Comparison of ENCODE assay signal across 18 cellular contexts in genomic region chr16:81190667-81191066, GRCh38. TPM values are rescaled to one million over a fixed set of nuclear protein-coding genes. Genes with fewer than 3 reads are reported as not detected.
A peak's percentile ranks its signal among the peaks of the same experiment; 100 is the strongest.
DNase-seq lines count a peak whose midpoint lies in the region; ATAC-seq and TF ChIP-seq lines count a peak whose summit lies in the region.
"Had no signal": no experiment of that assay in that cellular context is flagged by ENCODE, and none has a peak within 500 bp of the region (broad histone marks: within the 10 kb centered on the region; RNA-seq: fewer than 3 reads in every experiment).

No MANE protein-coding gene starts in this region.

- intact Hi-C loops in sciatic nerve (cut with DNase I): no loop called here

- no peak overlapping the region for H3K4me3 Mint-ChIP-seq in immature natural killer cell
- H3K4me3 Mint-ChIP-seq: activated CD8-positive, alpha-beta T cell treated with anti-CD3 and anti-CD28 coated beads for 36 hours; CD14-positive monocyte had no signal

- H3K27me3 Mint-ChIP-seq in immature natural killer cell (ENCODE audit: low read depth in 3 of 3): peaks cover 2 to 5% (median 3%) of the 10 kb centered on the region in 3 donors

- ATAC-seq in sciatic nerve: peak; percentile 17
- ATAC-seq: activated CD8-positive, alpha-beta T cell treated with anti-CD3 and anti-CD28 coated beads for 36 hours; Panc1 had no signal

- no peaks in the 10 kb centered on the region for H3K4me1 Mint-ChIP-seq in immature natural killer cell
- H3K4me1 Mint-ChIP-seq: CD14-positive monocyte had no signal

- no peak overlapping the region for H3K27ac Mint-ChIP-seq in immature natural killer cell
- H3K27ac Mint-ChIP-seq: activated CD8-positive, alpha-beta T cell treated with anti-CD3 and anti-CD28 coated beads for 36 hours; activated T-helper 2 cell treated with anti-CD3 and anti-CD28 coated beads, Interferon-gamma antibody, Interleukin-2, Interleukin-4, amounts not matched to agents 10 μg/mL and 5 μg/mL and 100 μg/mL, durations not matched to agents 14 hours and 24 hours and 36 hours had no signal

- no peak for TF ChIP-seq CTCF in epithelial cell of esophagus (IDR thresholded peaks at IDR 0.05; ENCODE audit: insufficient read depth, low read depth, low read length, missing control alignments)

- no peaks in the 10 kb centered on the region for H3K36me3 Mint-ChIP-seq in immature natural killer cell
- H3K36me3 Mint-ChIP-seq: CD14-positive monocyte had no signal

- H3K4me3 ChIP-seq in epithelial cell of esophagus (ENCODE audit: low read length): no peak overlapping the region
- H3K4me3 ChIP-seq: ascending aorta had no signal

- H3K9me3 Mint-ChIP-seq in immature natural killer cell: no peaks in the 10 kb centered on the region
- H3K9me3 Mint-ChIP-seq: activated CD8-positive, alpha-beta T cell treated with anti-CD3 and anti-CD28 coated beads for 36 hours; activated T-helper 2 cell treated with anti-CD3 and anti-CD28 coated beads, Interferon-gamma antibody, Interleukin-2, Interleukin-4, amounts not matched to agents 10 μg/mL and 5 μg/mL and 100 μg/mL, durations not matched to agents 14 hours and 24 hours and 36 hours had no signal

- DNase-seq in EL (peak; percentile 70), RPMI7951 (ENCODE audit: low read depth) (peak; percentile 82), epithelial cell of esophagus (ENCODE audit: low read depth) (peak; percentile 11), sciatic nerve (ENCODE audit: low spot score) (no peak), immature natural killer cell (no peak), DMS 273 (lab: John Stamatoyannopoulos, UW; ENCODE audit: unreplicated experiment) (no peak), ureter (ENCODE audit: low spot score) (no peak)
- DNase-seq in stimulated activated CD4-positive, alpha-beta T cell treated with anti-CD3 and anti-CD28 coated beads, Interleukin-2, amount 100 ng/mL, for 24 hours: no peak
- DNase-seq: activated CD8-positive, alpha-beta T cell treated with anti-CD3 and anti-CD28 coated beads for 36 hours; effector CD4-positive, alpha-beta T cell; NCI-H1092 treated with DMSO at 0.1 percent for 48 hours; stimulated activated CD4-positive, alpha-beta T cell treated with anti-CD3 and anti-CD28 coated beads, Interleukin-4, amount 100 ng/mL, for 1 hour; T-helper 9 cell had no signal

RNA-seq across cellular contexts. Expression of gene BCO1, which starts 47.8 kb away (rescaled TPM):
- not detected in 2 replicates for total RNA-seq in RPMI7951 (2014; rRNA removed; shearing (Covaris generic))
- total RNA-seq in sciatic nerve: not detected
- polyA plus RNA-seq in immature natural killer cell: not detected
- 0.81 TPM for total RNA-seq in ureter
- total RNA-seq: activated CD8-positive, alpha-beta T cell treated with anti-CD3 and anti-CD28 coated beads for 36 hours; activated T-helper 2 cell treated with anti-CD3 and anti-CD28 coated beads, Interferon-gamma antibody, Interleukin-2, Interleukin-4, amounts not matched to agents 10 μg/mL and 5 μg/mL and 100 μg/mL, durations not matched to agents 14 hours and 24 hours and 36 hours; ascending aorta; NCI-H460 had no signal
- polyA plus RNA-seq: CD14-positive monocyte had no signal

Comparison
In these comparisons a context has a peak if more than half of its experiments do, and no peak if none do; other contexts are left out.
1. DNase-seq: peak in EL (single experiment), RPMI7951 (single experiment) and epithelial cell of esophagus (single experiment); none in sciatic nerve (single experiment), immature natural killer cell (0 of 3), DMS 273 (single experiment), ureter (single experiment) and stimulated activated CD4-positive, alpha-beta T cell treated with anti-CD3 and anti-CD28 coated beads, Interleukin-2, amount 100 ng/mL, for 24 hours (0 of 2).